In genomic region chr11:103170865-103171264, GRCh38 we compare ENCODE assay signal across 27 cellular contexts.
DNase-seq lines count a peak whose midpoint lies in the region; ATAC-seq and TF ChIP-seq lines count a peak whose summit lies in the region.
"Had no signal": no experiment of that assay in that cellular context is flagged by ENCODE, and none has a peak within 500 bp of the region (broad histone marks: within the 10 kb centered on the region; RNA-seq: fewer than 3 reads in every experiment).

No MANE protein-coding gene starts in this region.

- ATAC-seq in GM19463 (IDR thresholded peaks at IDR 0.05; ENCODE audit: unreplicated experiment) (no peak), HG02763 (IDR thresholded peaks at IDR 0.05; ENCODE audit: unreplicated experiment) (no peak)
- ATAC-seq: psoas muscle; stimulated activated effector memory CD8-positive, alpha-beta T cell treated with anti-CD3 and anti-CD28 coated beads, Interleukin-12 subunit alpha, Interleukin-12 subunit beta, amount 100 ng/mL, for 72 hours; WTC11 had no signal

- H3K27ac ChIP-seq in AG04450 (ENCODE audit: low read depth, low read length): no peak overlapping the region
- H3K27ac ChIP-seq: colonic mucosa, hepatocyte, psoas muscle, skin epidermis had no signal

- no peak overlapping the region for H3K4me3 ChIP-seq in AG04450 (ENCODE audit: low read depth, low read length)
- H3K4me3 ChIP-seq in fibroblast of the aortic adventitia (ENCODE audit: low read depth, low read length): no peak overlapping the region
- H3K4me3 ChIP-seq: colonic mucosa, hepatocyte, psoas muscle, skin epidermis had no signal

- POLR2A ChIA-PET in AG04450 (lab: Yijun Ruan, JAX): no interaction called here
- POLR2A ChIA-PET in GM10248 (lab: Yijun Ruan, JAX): no interaction called here

- TF ChIP-seq CTCF in AG04450 (IDR thresholded peaks at IDR 0.05; ENCODE audit: low read depth, low read length): no peak
- TF ChIP-seq CTCF in fibroblast of the aortic adventitia (IDR thresholded peaks at IDR 0.05; ENCODE audit: insufficient read depth, low read length): no peak
- TF ChIP-seq CTCF in GM10248 (IDR thresholded peaks at IDR 0.05; ENCODE audit: control extremely low read depth, extremely low read depth, low read depth, missing control alignments): no peak

- H3K9me3 ChIP-seq in AG04450 (ENCODE audit: control insufficient read depth, insufficient read depth, low read length): no peaks in the 10 kb centered on the region
- H3K9me3 ChIP-seq: colonic mucosa, psoas muscle had no signal

- DNase-seq in AG04450 (ENCODE audit: low read depth, low spot score) (peak; percentile 3), GM04503 (ENCODE audit: low read depth) (peak; percentile 4), astrocyte of the hippocampus (ENCODE audit: low read depth, low spot score) (peak; percentile 1), fibroblast of the aortic adventitia (ENCODE audit: low read depth) (peak; percentile 60), nucleus accumbens (lab: John Stamatoyannopoulos, UW) (no peak), GM10248 (ENCODE audit: extremely low spot score) (no peak)
- DNase-seq: ACHN; activated CD4-positive, alpha-beta T cell treated with anti-CD3 and anti-CD28 coated beads, Interleukin-2, amount 50 U/mL, for 4 hours; activated CD8-positive, alpha-beta memory T cell treated with anti-CD3 and anti-CD28 coated beads, Interleukin-2, amount 50 U/mL, for 48 hours; activated naive CD8-positive, alpha-beta T cell treated with anti-CD3 and anti-CD28 coated beads, Interleukin-2, amount 10 ng/mL, durations not matched to agents 7 days and 5 days; CD4-positive, alpha-beta T cell; colonic mucosa; endodermal cell; foreskin melanocyte; GF-D8; islet precursor cell; NCI-H1417; NCI-H2107; NCI-H510A; psoas muscle; stimulated activated CD4-positive, alpha-beta T cell treated with anti-CD3 and anti-CD28 coated beads, Interleukin-2, amount 100 ng/mL, for 24 hours had no signal

- CTCF ChIA-PET in AG04450 (lab: Charles Lee): no interaction called here
- CTCF ChIA-PET in GM10248 (lab: Yijun Ruan, JAX): interaction anchor here (1.6 to 4.1 kb wide), 2 partner anchors 9 to 18 kb away, joined by 3 to 16 read pairs; no protein-coding TSS in a partner anchor

- H3K27me3 ChIP-seq in AG04450 (ENCODE audit: control insufficient read depth, insufficient read depth, low read length): no peaks in the 10 kb centered on the region
- H3K27me3 ChIP-seq: colonic mucosa, hepatocyte had no signal

Comparison
In these comparisons a context has a peak if more than half of its experiments do, and no peak if none do; other contexts are left out.
1. DNase-seq: peak in AG04450 (single experiment), GM04503 (single experiment), astrocyte of the hippocampus (single experiment) and fibroblast of the aortic adventitia (single experiment); none in nucleus accumbens (0 of 56) and GM10248 (single experiment).